Comparison of ENCODE assay signal across 23 cellular contexts in genomic region chr9:99977042-99977792, GRCh38.
DNase-seq lines count a peak whose midpoint lies in the region; ATAC-seq and TF ChIP-seq lines count a peak whose summit lies in the region.
"Had no signal": no experiment of that assay in that cellular context is flagged by ENCODE, and none has a peak within 500 bp of the region (broad histone marks: within the 10 kb centered on the region; RNA-seq: fewer than 3 reads in every experiment).

No MANE protein-coding gene starts in this region.

- no peaks in the 10 kb centered on the region for H3K4me1 ChIP-seq in RWPE2 (ENCODE audit: insufficient read depth, poor library complexity, severe bottlenecking)
- H3K4me1 ChIP-seq: BLaER1 treated with 17β-estradiol and CSF1 and Interleukin-3, amounts not matched to agents 10 nM and 100 nM; Peyer's patch; SJCRH30 had no signal

- no peak for TF ChIP-seq CTCF in RWPE2 (IDR thresholded peaks at IDR 0.05; ENCODE audit: poor library complexity, severe bottlenecking)
- TF ChIP-seq CTCF in epithelial cell of esophagus (IDR thresholded peaks at IDR 0.05; ENCODE audit: insufficient read depth, low read depth, low read length, missing control alignments), result no peak

- no peak overlapping the region for H3K27ac ChIP-seq in RWPE2 (ENCODE audit: poor library complexity, severe bottlenecking)
- H3K27ac ChIP-seq in substantia nigra (ENCODE audit: low read depth, low read length, poor library complexity, severe bottlenecking), result no peak overlapping the region
- H3K27ac ChIP-seq: 22Rv1; BLaER1 treated with 17β-estradiol and CSF1 and Interleukin-3, amounts not matched to agents 10 nM and 100 nM; GM23248; Peyer's patch; SJCRH30 had no signal

- H3K36me3 ChIP-seq in RWPE2 (ENCODE audit: low read depth), result no peaks in the 10 kb centered on the region; the same call in 1 of the 2 replicates
- H3K36me3 ChIP-seq: Peyer's patch had no signal

- 0 out of 3 replicates have a peak, but pooled peaks have one; percentile 29 for ATAC-seq in RWPE2 (ENCODE audit: low read depth)

- H3K27me3 ChIP-seq in RWPE2 (ENCODE audit: insufficient read depth, poor library complexity, severe bottlenecking), result no peaks in the 10 kb centered on the region
- H3K27me3 ChIP-seq: BLaER1 treated with 17β-estradiol and CSF1 and Interleukin-3, amounts not matched to agents 10 nM and 100 nM; Peyer's patch; SJCRH30 had no signal

- H3K4me3 ChIP-seq in RWPE2 (ENCODE audit: severe bottlenecking) (no peak overlapping the region), epithelial cell of esophagus (ENCODE audit: low read length) (no peak overlapping the region)
- H3K4me3 ChIP-seq: BLaER1 treated with 17β-estradiol and CSF1 and Interleukin-3, amounts not matched to agents 10 nM and 100 nM; GM23248; Peyer's patch; SJCRH30 had no signal

- H3K9me3 ChIP-seq in RWPE2 (ENCODE audit: severe bottlenecking), result peaks cover 2% of the 10 kb centered on the region
- H3K9me3 ChIP-seq: BLaER1 treated with 17β-estradiol and CSF1 and Interleukin-3, amounts not matched to agents 10 nM and 100 nM; Peyer's patch; SJCRH30 had no signal

- DNase-seq in DMS53 (lab: John Stamatoyannopoulos, UW) (peak; percentile 8), DMS53 treated with DMSO at 0.1 percent for 48 hours (lab: John Stamatoyannopoulos, UW; ENCODE audit: unreplicated experiment) (no peak), RWPE2 (ENCODE audit: low spot score) (no peak), epithelial cell of esophagus (ENCODE audit: low read depth) (peak; percentile 9), renal cortical epithelial cell (ENCODE audit: low read depth) (peak; percentile 34), NCI-H524 treated with DMSO at 0.1 percent for 48 hours (lab: John Stamatoyannopoulos, UW) (no peak), substantia nigra (lab: John Stamatoyannopoulos, UW) (no peak), CD1c-positive myeloid dendritic cell (ENCODE audit: extremely low spot score) (no peak)
- DNase-seq: ACHN, DMS79, GM23248, H9, HFFc6, KG1, NCI-H1092 treated with DMSO at 0.1 percent for 48 hours, NCI-H1436 treated with DMSO at 0.1 percent for 48 hours, NCI-H1930, NCI-H345, NCI-H524, Peyer's patch, SJCRH30 had no signal

Comparison
In these comparisons a context has a peak if more than half of its experiments do, and no peak if none do; other contexts are left out.
1. DNase-seq: peak in DMS53 (single experiment), epithelial cell of esophagus (single experiment) and renal cortical epithelial cell (single experiment); none in DMS53 treated with DMSO at 0.1 percent for 48 hours (single experiment), RWPE2 (single experiment), NCI-H524 treated with DMSO at 0.1 percent for 48 hours (single experiment), substantia nigra (0 of 49) and CD1c-positive myeloid dendritic cell (single experiment).